ENCODE assay signal across 1 cellular context in the genomic region with DNA sequence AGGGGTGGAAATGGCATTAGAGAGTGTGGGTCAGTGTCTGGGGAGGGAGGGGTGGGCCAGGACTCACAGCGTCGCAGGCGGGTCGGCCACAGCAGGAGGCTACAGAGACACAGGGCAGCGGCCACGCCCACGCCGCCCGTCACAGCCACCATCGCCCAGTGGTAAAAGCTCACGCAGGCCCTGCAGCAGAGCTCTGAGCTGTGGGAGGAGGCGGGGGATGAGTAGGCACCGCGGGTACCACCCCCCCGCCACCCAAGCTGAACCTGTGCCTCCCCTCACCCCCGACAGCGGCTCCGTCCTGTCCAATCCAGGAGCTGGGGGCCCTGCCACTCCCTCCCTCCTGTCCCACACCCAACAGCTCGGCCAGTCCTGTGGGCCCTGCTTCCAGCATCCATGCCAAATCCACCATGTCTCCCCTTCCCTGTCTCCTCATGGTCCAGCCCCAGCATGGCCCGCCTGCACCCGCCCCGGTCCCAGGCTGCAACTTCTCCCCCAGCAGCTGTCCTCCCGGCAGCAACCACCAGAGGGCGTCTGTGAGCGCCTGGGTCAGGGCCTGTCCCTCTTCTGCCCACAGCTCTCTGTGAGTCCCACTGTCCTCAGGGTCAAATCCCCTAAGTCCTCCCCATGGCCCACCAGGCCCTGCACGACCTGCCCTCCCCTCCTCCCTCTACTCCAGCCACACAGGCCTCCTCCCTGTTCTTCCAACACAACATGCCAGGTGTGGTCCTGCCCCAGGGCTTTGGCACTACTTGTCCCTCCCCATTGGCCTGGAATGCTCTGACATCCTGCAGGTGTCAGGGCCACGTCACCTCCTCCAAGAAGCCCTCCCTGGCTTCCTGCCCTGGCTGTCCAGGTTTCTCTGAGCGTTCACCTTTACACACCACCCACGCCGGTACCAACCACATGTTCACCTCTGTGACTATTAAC.
TF ChIP-seq lines count a peak whose summit lies in the region.

No MANE protein-coding gene starts in this region.

TF ChIP-seq in K562, 482 proteins besides CTCF, POLR2A, EP300 and RAD21 (continues in another document):
- TF ChIP-seq TFAP4 (CRISPR knock-in tag; IDR thresholded peaks at IDR 0.05; ENCODE audit: borderline replicate concordance) (peak; percentile 78), MED1 (CRISPR knock-in tag; IDR thresholded peaks at IDR 0.05; ENCODE audit: borderline replicate concordance) (no peak), ZNF224 (CRISPR knock-in tag; IDR thresholded peaks at IDR 0.05) (no peak), HNRNPK (IDR thresholded peaks at IDR 0.05; ENCODE audit: low read depth, low read length, poor library complexity, severe bottlenecking) (no peak), HSF4 (CRISPR knock-in tag; IDR thresholded peaks at IDR 0.05; ENCODE audit: borderline replicate concordance) (no peak), PTBP1 (IDR thresholded peaks at IDR 0.05; ENCODE audit: low read depth, low read length) (0 out of 2 replicates have a peak, but pooled peaks have one; percentile 56), CC2D1A (IDR thresholded peaks at IDR 0.05) (peak; percentile 69), CTBP1 (IDR thresholded peaks at IDR 0.05; ENCODE audit: borderline replicate concordance) (peak; percentile 60; the same call in 1 of the 2 replicates), MTA1 (IDR thresholded peaks at IDR 0.05; ENCODE audit: borderline replicate concordance) (peak; percentile 50; the same call in 1 of the 2 replicates), ZBTB17 (CRISPR knock-in tag; IDR thresholded peaks at IDR 0.05) (no peak), TAF15 (IDR thresholded peaks at IDR 0.05; ENCODE audit: low read depth, low read length) (no peak), MCM7 (IDR thresholded peaks at IDR 0.05) (no peak), CREM (IDR thresholded peaks at IDR 0.05; ENCODE audit: low read depth) (peak; percentile 39; the same call in 1 of the 2 replicates), HBP1 (CRISPR knock-in tag; IDR thresholded peaks at IDR 0.05) (peak; percentile 73; the same call in 1 of the 2 replicates), PCBP1 (IDR thresholded peaks at IDR 0.05; ENCODE audit: low read depth, low read length, poor library complexity, severe bottlenecking) (peak; percentile 35), PHF21A (IDR thresholded peaks at IDR 0.05; ENCODE audit: borderline replicate concordance, low read depth) (no peak), PHF8 (IDR thresholded peaks at IDR 0.05; ENCODE audit: borderline replicate concordance, low read length) (no peak), NFIC (IDR thresholded peaks at IDR 0.05) (peak; percentile 26; the same call in 1 of the 2 replicates), BCOR (IDR thresholded peaks at IDR 0.05) (peak; percentile 91), C11orf30 (IDR thresholded peaks at IDR 0.05; ENCODE audit: low read depth) (no peak), FOXJ3 (CRISPR knock-in tag; IDR thresholded peaks at IDR 0.05) (no peak), ZBTB7A (IDR thresholded peaks at IDR 0.05; ENCODE audit: borderline replicate concordance, control insufficient read depth, low read depth, low read length) (0 out of 2 replicates have a peak, but pooled peaks have one; percentile 25), ZNF79 (CRISPR knock-in tag; IDR thresholded peaks at IDR 0.05; ENCODE audit: low read depth) (no peak), XRCC3 (IDR thresholded peaks at IDR 0.05) (no peak), SMAD4 (CRISPR knock-in tag; conservative IDR thresholded peaks at IDR 0.05) (no peak), HDAC2 (IDR thresholded peaks at IDR 0.05) (0 out of 2 replicates have a peak, but pooled peaks have one; percentile 41), RCOR1 (IDR thresholded peaks at IDR 0.05; ENCODE audit: borderline replicate concordance in 1 of 2, low read depth in 2 of 2, low read length in 2 of 2) (peak in 1 of 2 experiments; percentile 46; a peak in 1 of 4 replicates), HMGXB4 (CRISPR knock-in tag; IDR thresholded peaks at IDR 0.05) (no peak), ZNF263 (CRISPR knock-in tag; IDR thresholded peaks at IDR 0.05; ENCODE audit: borderline replicate concordance) (peak; percentile 78), ZKSCAN3 (CRISPR knock-in tag; IDR thresholded peaks at IDR 0.05) (no peak), FOXA3 (CRISPR knock-in tag; conservative IDR thresholded peaks at IDR 0.05 in 1 of 2, IDR thresholded peaks at IDR 0.05 in 1 of 2) (no peak), SPI1 (IDR thresholded peaks at IDR 0.05; ENCODE audit: borderline replicate concordance, low read depth, low read length) (0 out of 2 replicates have a peak, but pooled peaks have one; percentile 22), THAP12 (CRISPR knock-in tag; IDR thresholded peaks at IDR 0.05) (0 out of 2 replicates have a peak, but pooled peaks have one; percentile 44), POLR2AphosphoS2 (IDR thresholded peaks at IDR 0.05; ENCODE audit: low read length) (no peak), POLR2G (IDR thresholded peaks at IDR 0.05; ENCODE audit: low read depth, low read length) (peak; percentile 69), PRMT5 (CRISPR knock-in tag; IDR thresholded peaks at IDR 0.05) (no peak), VEZF1 (CRISPR knock-in tag; IDR thresholded peaks at IDR 0.05) (peak; percentile 49), SMC3 (conservative IDR thresholded peaks at IDR 0.05; ENCODE audit: insufficient read depth, low read depth, low read length) (peak; percentile 93), ZNF436 (CRISPR knock-in tag; IDR thresholded peaks at IDR 0.05) (peak; percentile 85), MTA3 (IDR thresholded peaks at IDR 0.05; ENCODE audit: borderline replicate concordance) (peak; percentile 64; the same call in 1 of the 2 replicates), ILF3 (IDR thresholded peaks at IDR 0.05; ENCODE audit: borderline replicate concordance) (no peak), MYC (IDR thresholded peaks at IDR 0.05; ENCODE audit: low read depth, low read length) (0 out of 2 replicates have a peak, but pooled peaks have one; percentile 33), MYC (CRISPR knock-in tag; IDR thresholded peaks at IDR 0.05; ENCODE audit: borderline replicate concordance, low read depth) (no peak), FOXK1 (CRISPR knock-in tag; IDR thresholded peaks at IDR 0.05; ENCODE audit: borderline replicate concordance) (no peak), PRDM10 (IDR thresholded peaks at IDR 0.05; ENCODE audit: partially characterized antibody) (peak; percentile 55), ZNF589 (CRISPR knock-in tag; IDR thresholded peaks at IDR 0.05; ENCODE audit: low read depth) (no peak), ESRRA (IDR thresholded peaks at IDR 0.05; ENCODE audit: borderline replicate concordance, low read depth) (peak; percentile 56; the same call in 1 of the 2 replicates), ZNF175 (CRISPR knock-in tag; IDR thresholded peaks at IDR 0.05; ENCODE audit: low read depth) (no peak)
- TF ChIP-seq, protein P1, sequence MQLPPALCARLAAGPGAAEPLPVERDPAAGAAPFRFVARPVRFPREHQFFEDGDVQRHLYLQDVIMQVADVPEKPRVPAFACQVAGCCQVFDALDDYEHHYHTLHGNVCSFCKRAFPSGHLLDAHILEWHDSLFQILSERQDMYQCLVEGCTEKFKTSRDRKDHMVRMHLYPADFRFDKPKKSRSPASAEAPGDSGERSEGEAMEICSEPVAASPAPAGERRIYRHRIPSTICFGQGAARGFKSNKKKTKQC (CRISPR knock-in tag; IDR thresholded peaks at IDR 0.05), result 0 out of 2 replicates have a peak, but pooled peaks have one; percentile 44
- TF ChIP-seq, protein P2, sequence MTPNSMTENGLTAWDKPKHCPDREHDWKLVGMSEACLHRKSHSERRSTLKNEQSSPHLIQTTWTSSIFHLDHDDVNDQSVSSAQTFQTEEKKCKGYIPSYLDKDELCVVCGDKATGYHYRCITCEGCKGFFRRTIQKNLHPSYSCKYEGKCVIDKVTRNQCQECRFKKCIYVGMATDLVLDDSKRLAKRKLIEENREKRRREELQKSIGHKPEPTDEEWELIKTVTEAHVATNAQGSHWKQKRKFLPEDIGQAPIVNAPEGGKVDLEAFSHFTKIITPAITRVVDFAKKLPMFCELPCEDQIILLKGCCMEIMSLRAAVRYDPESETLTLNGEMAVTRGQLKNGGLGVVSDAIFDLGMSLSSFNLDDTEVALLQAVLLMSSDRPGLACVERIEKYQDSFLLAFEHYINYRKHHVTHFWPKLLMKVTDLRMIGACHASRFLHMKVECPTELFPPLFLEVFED (CRISPR knock-in tag; conservative IDR thresholded peaks at IDR 0.05), result no peak
